8 cellular contexts compared by ENCODE assay signal in genomic region chr19:13151605-13152355, GRCh38. TPM values are rescaled to one million over a fixed set of nuclear protein-coding genes. Genes with fewer than 3 reads are reported as not detected.
A peak's percentile ranks its signal among the peaks of the same experiment; 100 is the strongest.
DNase-seq lines count a peak whose midpoint lies in the region; ATAC-seq, FAIRE-seq and TF ChIP-seq lines count a peak whose summit lies in the region.

No MANE protein-coding gene starts in this region.

- DNase-seq in A549 (ENCODE audit: low read depth in 1 of 2, low spot score in 1 of 2) (peak; percentile 93 to 95), NCI-H345 treated with DMSO at 0.1 percent for 48 hours (lab: John Stamatoyannopoulos, UW; ENCODE audit: unreplicated experiment) (peak; percentile 45), cardiac fibroblast (ENCODE audit: low read depth in 2 of 2) (peak; percentile 98 to 99), inferior parietal cortex (ENCODE audit: extremely low spot score) (peak; percentile 97), smooth muscle cell of the brain vasculature (ENCODE audit: low read depth, low spot score) (peak; percentile 93)
- DNase-seq in activated CD4-positive, CD25-positive, alpha-beta regulatory T cell (lab: John Stamatoyannopoulos, UW), result peak; percentile 86 to 89 (median 88)

- peak; percentile 33 to 58 for ATAC-seq in A549
- peak; percentile 37 for ATAC-seq in GM18868 (IDR thresholded peaks at IDR 0.05; ENCODE audit: unreplicated experiment)
- ATAC-seq in HG03196 (IDR thresholded peaks at IDR 0.05; ENCODE audit: unreplicated experiment), result peak; percentile 30

- peak in 1 of 2 experiments; percentile 48; a peak in 2 of 5 replicates for TF ChIP-seq EP300 in A549 (IDR thresholded peaks at IDR 0.05)

- CTCF ChIA-PET in A549 (lab: Yijun Ruan, JAX), result interaction anchor here (0.6 to 2.0 kb wide), 8 partner anchors 12 to 187 kb away, joined by 3 to 10 read pairs (median 4); partner anchors contain the start of gene NACC1

- POLR2A ChIA-PET in A549 (lab: Yijun Ruan, JAX), result interaction anchor here (0.6 to 3.2 kb wide), 8 partner anchors 11 to 111 kb away, joined by 3 to 72 read pairs (median 8); partner anchors contain the start of gene NACC1

- no peak for TF ChIP-seq RAD21 in A549 (conservative IDR thresholded peaks at IDR 0.05 in 1 of 2, IDR thresholded peaks at IDR 0.05 in 1 of 2)

- H3K4me2 ChIP-seq in A549, result peak overlapping the region; percentile 90

- peak; percentile 80 for TF ChIP-seq POLR2A in A549 (IDR thresholded peaks at IDR 0.05; ENCODE audit: low read length)

- H3K4me1 ChIP-seq in A549, result peaks cover 19% of the 10 kb centered on the region

- FAIRE-seq in A549 (lab: Jason Lieb, UNC), result no peak

- TF ChIP-seq CTCF in A549 (IDR thresholded peaks at IDR 0.05), result no peak
- no peak for TF ChIP-seq CTCF in cardiac fibroblast (IDR thresholded peaks at IDR 0.05; ENCODE audit: low read depth, low read length)

- peak overlapping the region; percentile 99 to 100 for H3K27ac ChIP-seq in A549

- peak overlapping the region; percentile 98 for H3K4me3 ChIP-seq in A549
- peak overlapping the region; percentile 89 to 97 for H3K4me3 ChIP-seq in cardiac fibroblast (replicated peaks in 1 of 2; ENCODE audit: low read depth in 2 of 2, low read length in 2 of 2)

- H3K9me3 ChIP-seq in A549, result no peaks in the 10 kb centered on the region

- 2% methylated on average over 18 of the region's 71 CpGs for WGBS in A549 (ENCODE audit: missing lambda C conversion rate)

TF ChIP-seq in A549, 52 proteins besides CTCF, POLR2A, EP300 and RAD21 (continues in another document):
- TF ChIP-seq KDM5A (IDR thresholded peaks at IDR 0.05) (no peak), ZSCAN20 (CRISPR knock-in tag; IDR thresholded peaks at IDR 0.05) (no peak), POLR2AphosphoS2 (conservative IDR thresholded peaks at IDR 0.05; ENCODE audit: low read length) (no peak), FOSL2 (IDR thresholded peaks at IDR 0.05) (no peak), FOSL2 (CRISPR knock-in tag; IDR thresholded peaks at IDR 0.05) (no peak), ZC3H11A (IDR thresholded peaks at IDR 0.05) (no peak), FOSB (CRISPR knock-in tag; IDR thresholded peaks at IDR 0.05) (peak; percentile 27; the same call in 1 of the 2 replicates), REST (IDR thresholded peaks at IDR 0.05) (no peak), SMC3 (IDR thresholded peaks at IDR 0.05) (no peak), ELK1 (IDR thresholded peaks at IDR 0.05; ENCODE audit: low read depth, low read length) (peak; percentile 96), JUN (IDR thresholded peaks at IDR 0.05) (peak in 1 of 2 experiments; percentile 87; a peak in 3 of 5 replicates), MAZ (IDR thresholded peaks at IDR 0.05; ENCODE audit: borderline replicate concordance, low read depth, low read length) (0 out of 2 replicates have a peak, but pooled peaks have one; percentile 37), HDAC2 (IDR thresholded peaks at IDR 0.05) (no peak), MAX (IDR thresholded peaks at IDR 0.05) (peak; percentile 92), NFE2L2 (conservative IDR thresholded peaks at IDR 0.05; ENCODE audit: low read length) (no peak), HOXB13 (CRISPR knock-in tag; IDR thresholded peaks at IDR 0.05; ENCODE audit: low read depth) (no peak), FOXS1 (CRISPR knock-in tag; IDR thresholded peaks at IDR 0.05) (no peak), SREBF2 (IDR thresholded peaks at IDR 0.05) (no peak), JUNB (IDR thresholded peaks at IDR 0.05) (no peak), BHLHE40 (IDR thresholded peaks at IDR 0.05; ENCODE audit: low read depth, low read length) (no peak), EHMT2 (IDR thresholded peaks at IDR 0.05; ENCODE audit: low read depth) (no peak), PHF8 (IDR thresholded peaks at IDR 0.05; ENCODE audit: borderline replicate concordance, low read depth) (no peak), CBX2 (IDR thresholded peaks at IDR 0.05; ENCODE audit: borderline replicate concordance, low read depth) (no peak), HES2 (IDR thresholded peaks at IDR 0.05) (no peak)

RNA-seq across cellular contexts. Expression of gene IER2, which starts 1.6 kb away (rescaled TPM):
- 52.5 and 75.7 TPM in 2 replicates for polyA plus RNA-seq in A549 (2011; rRNA removed)
- 137 and 174 TPM in 2 replicates for polyA plus RNA-seq in A549 (2012; cell fraction: cytosol; rRNA removed)
- 300 and 360 TPM in 2 replicates for polyA plus RNA-seq in A549 (2012; cell fraction: nucleus; rRNA removed)
- 35.9 to 39.9 TPM (median 36.7 TPM) in 3 replicates for polyA plus RNA-seq in A549 (2017; fragmentation: RNase III; extraction: RNeasy Plus Mini Kit Qiagen cat#74134 plus additional on column Dnase treatment)
- polyA minus RNA-seq in A549 (2011; rRNA and poly(A)+ RNA removed), result 16.9 and 26.4 TPM in 2 replicates

RNA-seq across cellular contexts. Expression of gene STX10, which starts 1.6 kb away (rescaled TPM):
- polyA plus RNA-seq in A549 (2011; rRNA removed) (39.1 and 41.5 TPM in 2 replicates), A549 (2017; fragmentation: RNase III; extraction: RNeasy Plus Mini Kit Qiagen cat#74134 plus additional on column Dnase treatment) (56.1 to 63.6 TPM (median 61.2 TPM) in 3 replicates)
- polyA plus RNA-seq in A549 (2012; cell fraction: cytosol; rRNA removed), result 83.3 and 89.9 TPM in 2 replicates
- 115 and 121 TPM in 2 replicates for polyA plus RNA-seq in A549 (2012; cell fraction: nucleus; rRNA removed)
- polyA minus RNA-seq in A549 (2011; rRNA and poly(A)+ RNA removed), result 26.2 and 39.5 TPM in 2 replicates

RNA-seq across cellular contexts. Expression of gene NACC1, which starts 33.7 kb away (rescaled TPM):
- polyA plus RNA-seq in A549 (2011; rRNA removed), result 26.1 and 30.0 TPM in 2 replicates
- polyA plus RNA-seq in A549 (2012; cell fraction: cytosol; rRNA removed), result 117 and 155 TPM in 2 replicates
- polyA plus RNA-seq in A549 (2012; cell fraction: nucleus; rRNA removed), result 158 and 206 TPM in 2 replicates
- polyA plus RNA-seq in A549 (2017; fragmentation: RNase III; extraction: RNeasy Plus Mini Kit Qiagen cat#74134 plus additional on column Dnase treatment), result 32.4 to 39.8 TPM (median 37.9 TPM) in 3 replicates
- polyA minus RNA-seq in A549 (2011; rRNA and poly(A)+ RNA removed), result 20.0 and 30.9 TPM in 2 replicates

RNA-seq across cellular contexts. Expression of gene TRMT1, which starts 35.2 kb away (rescaled TPM):
- polyA plus RNA-seq in A549 (2011; rRNA removed), result 16.3 and 18.2 TPM in 2 replicates
- 57.5 and 67.4 TPM in 2 replicates for polyA plus RNA-seq in A549 (2012; cell fraction: cytosol; rRNA removed)
- 388 and 458 TPM in 2 replicates for polyA plus RNA-seq in A549 (2012; cell fraction: nucleus; rRNA removed)
- polyA plus RNA-seq in A549 (2017; fragmentation: RNase III; extraction: RNeasy Plus Mini Kit Qiagen cat#74134 plus additional on column Dnase treatment), result 29.8 to 40.2 TPM (median 35.2 TPM) in 3 replicates
- 16.9 and 24.9 TPM in 2 replicates for polyA minus RNA-seq in A549 (2011; rRNA and poly(A)+ RNA removed)

RNA-seq across cellular contexts. Expression of gene LYL1, which starts 49.1 kb away (rescaled TPM):
- polyA plus RNA-seq in A549 (2011; rRNA removed) (0.08 and 0.26 TPM in 2 replicates), A549 (2017; fragmentation: RNase III; extraction: RNeasy Plus Mini Kit Qiagen cat#74134 plus additional on column Dnase treatment) (0.30 to 0.82 TPM (median 0.39 TPM) in 3 replicates)
- 0.50 and 0.82 TPM in 2 replicates for polyA plus RNA-seq in A549 (2012; cell fraction: cytosol; rRNA removed)
- 0.66 and 1.2 TPM in 2 replicates for polyA plus RNA-seq in A549 (2012; cell fraction: nucleus; rRNA removed)
- 0.15 and 0.21 TPM in 2 replicates for polyA minus RNA-seq in A549 (2011; rRNA and poly(A)+ RNA removed)

Comparison
In these comparisons a context has a peak if more than half of its experiments do, and no peak if none do; other contexts are left out.
1. Peak in every context shown above with its lines: DNase-seq, ATAC-seq, H3K4me3 ChIP-seq and H3K27ac ChIP-seq.
2. DNase-seq: peak in every context shown above with its lines; median percentile 98 in cardiac fibroblast; 97 in inferior parietal cortex; 94 in A549; 93 in smooth muscle cell of the brain vasculature; 88 in activated CD4-positive, CD25-positive, alpha-beta regulatory T cell; 45 in NCI-H345 treated with DMSO at 0.1 percent for 48 hours.